1 cellular context compared by ENCODE assay signal in the genomic region with DNA sequence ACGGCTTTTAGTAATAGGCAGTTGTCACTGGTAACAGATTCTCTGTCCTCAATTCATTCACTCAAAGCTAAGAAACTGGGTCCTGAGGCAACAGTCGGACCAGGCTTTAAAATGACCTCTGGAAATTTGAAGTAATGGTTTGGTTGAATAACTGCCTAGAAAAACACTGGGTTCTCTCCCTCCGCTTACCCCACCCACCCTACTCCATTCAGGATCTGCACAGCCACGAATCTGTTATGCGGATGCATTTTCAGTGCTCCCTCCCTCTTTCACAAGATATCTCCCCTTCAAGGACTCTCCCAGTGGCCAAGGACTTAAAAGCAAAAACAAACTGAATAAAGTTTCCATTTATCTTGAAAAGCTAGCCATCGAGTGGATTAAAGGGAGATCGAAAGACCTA.
TF ChIP-seq lines count a peak whose summit lies in the region.

No MANE protein-coding gene starts in this region.

TF ChIP-seq in K562, 482 proteins besides CTCF, POLR2A, EP300 and RAD21 (continued from another document):
- TF ChIP-seq, protein P1, sequence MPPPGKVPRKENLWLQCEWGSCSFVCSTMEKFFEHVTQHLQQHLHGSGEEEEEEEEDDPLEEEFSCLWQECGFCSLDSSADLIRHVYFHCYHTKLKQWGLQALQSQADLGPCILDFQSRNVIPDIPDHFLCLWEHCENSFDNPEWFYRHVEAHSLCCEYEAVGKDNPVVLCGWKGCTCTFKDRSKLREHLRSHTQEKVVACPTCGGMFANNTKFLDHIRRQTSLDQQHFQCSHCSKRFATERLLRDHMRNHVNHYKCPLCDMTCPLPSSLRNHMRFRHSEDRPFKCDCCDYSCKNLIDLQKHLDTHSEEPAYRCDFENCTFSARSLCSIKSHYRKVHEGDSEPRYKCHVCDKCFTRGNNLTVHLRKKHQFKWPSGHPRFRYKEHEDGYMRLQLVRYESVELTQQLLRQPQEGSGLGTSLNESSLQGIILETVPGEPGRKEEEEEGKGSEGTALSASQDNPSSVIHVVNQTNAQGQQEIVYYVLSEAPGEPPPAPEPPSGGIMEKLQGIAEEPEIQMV (tag; conservative IDR thresholded peaks at IDR 0.05; ENCODE audit: low read depth), result no peak
